ENCODE assay signal across 1 cellular context in genomic region chr10:70729763-70730357, GRCh38.
TF ChIP-seq lines count a peak whose summit lies in the region.

No MANE protein-coding gene starts in this region.

TF ChIP-seq in GM23338, 12 proteins besides CTCF, POLR2A, EP300 and RAD21 (continued from another document):
- TF ChIP-seq, protein P1, sequence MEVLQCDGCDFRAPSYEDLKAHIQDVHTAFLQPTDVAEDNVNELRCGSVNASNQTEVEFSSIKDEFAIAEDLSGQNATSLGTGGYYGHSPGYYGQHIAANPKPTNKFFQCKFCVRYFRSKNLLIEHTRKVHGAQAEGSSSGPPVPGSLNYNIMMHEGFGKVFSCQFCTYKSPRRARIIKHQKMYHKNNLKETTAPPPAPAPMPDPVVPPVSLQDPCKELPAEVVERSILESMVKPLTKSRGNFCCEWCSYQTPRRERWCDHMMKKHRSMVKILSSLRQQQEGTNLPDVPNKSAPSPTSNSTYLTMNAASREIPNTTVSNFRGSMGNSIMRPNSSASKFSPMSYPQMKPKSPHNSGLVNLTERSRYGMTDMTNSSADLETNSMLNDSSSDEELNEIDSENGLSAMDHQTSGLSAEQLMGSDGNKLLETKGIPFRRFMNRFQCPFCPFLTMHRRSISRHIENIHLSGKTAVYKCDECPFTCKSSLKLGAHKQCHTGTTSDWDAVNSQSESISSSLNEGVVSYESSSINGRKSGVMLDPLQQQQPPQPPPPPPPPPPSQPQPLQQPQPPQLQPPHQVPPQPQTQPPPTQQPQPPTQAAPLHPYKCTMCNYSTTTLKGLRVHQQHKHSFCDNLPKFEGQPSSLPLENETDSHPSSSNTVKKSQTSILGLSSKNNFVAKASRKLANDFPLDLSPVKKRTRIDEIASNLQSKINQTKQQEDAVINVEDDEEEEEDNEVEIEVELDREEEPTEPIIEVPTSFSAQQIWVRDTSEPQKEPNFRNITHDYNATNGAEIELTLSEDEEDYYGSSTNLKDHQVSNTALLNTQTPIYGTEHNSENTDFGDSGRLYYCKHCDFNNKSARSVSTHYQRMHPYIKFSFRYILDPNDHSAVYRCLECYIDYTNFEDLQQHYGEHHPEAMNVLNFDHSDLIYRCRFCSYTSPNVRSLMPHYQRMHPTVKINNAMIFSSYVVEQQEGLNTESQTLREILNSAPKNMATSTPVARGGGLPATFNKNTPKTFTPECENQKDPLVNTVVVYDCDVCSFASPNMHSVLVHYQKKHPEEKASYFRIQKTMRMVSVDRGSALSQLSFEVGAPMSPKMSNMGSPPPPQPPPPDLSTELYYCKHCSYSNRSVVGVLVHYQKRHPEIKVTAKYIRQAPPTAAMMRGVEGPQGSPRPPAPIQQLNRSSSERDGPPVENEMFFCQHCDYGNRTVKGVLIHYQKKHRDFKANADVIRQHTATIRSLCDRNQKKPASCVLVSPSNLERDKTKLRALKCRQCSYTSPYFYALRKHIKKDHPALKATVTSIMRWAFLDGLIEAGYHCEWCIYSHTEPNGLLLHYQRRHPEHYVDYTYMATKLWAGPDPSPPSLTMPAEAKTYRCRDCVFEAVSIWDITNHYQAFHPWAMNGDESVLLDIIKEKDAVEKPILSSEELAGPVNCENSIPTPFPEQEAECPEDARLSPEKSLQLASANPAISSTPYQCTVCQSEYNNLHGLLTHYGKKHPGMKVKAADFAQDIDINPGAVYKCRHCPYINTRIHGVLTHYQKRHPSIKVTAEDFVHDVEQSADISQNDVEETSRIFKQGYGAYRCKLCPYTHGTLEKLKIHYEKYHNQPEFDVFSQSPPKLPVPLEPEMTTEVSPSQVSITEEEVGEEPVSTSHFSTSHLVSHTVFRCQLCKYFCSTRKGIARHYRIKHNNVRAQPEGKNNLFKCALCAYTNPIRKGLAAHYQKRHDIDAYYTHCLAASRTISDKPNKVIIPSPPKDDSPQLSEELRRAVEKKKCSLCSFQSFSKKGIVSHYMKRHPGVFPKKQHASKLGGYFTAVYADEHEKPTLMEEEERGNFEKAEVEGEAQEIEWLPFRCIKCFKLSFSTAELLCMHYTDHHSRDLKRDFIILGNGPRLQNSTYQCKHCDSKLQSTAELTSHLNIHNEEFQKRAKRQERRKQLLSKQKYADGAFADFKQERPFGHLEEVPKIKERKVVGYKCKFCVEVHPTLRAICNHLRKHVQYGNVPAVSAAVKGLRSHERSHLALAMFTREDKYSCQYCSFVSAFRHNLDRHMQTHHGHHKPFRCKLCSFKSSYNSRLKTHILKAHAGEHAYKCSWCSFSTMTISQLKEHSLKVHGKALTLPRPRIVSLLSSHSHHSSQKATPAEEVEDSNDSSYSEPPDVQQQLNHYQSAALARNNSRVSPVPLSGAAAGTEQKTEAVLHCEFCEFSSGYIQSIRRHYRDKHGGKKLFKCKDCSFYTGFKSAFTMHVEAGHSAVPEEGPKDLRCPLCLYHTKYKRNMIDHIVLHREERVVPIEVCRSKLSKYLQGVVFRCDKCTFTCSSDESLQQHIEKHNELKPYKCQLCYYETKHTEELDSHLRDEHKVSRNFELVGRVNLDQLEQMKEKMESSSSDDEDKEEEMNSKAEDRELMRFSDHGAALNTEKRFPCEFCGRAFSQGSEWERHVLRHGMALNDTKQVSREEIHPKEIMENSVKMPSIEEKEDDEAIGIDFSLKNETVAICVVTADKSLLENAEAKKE (CRISPR knock-in tag; IDR thresholded peaks at IDR 0.05): no peak
- TF ChIP-seq POLR2AphosphoS5 (IDR thresholded peaks at IDR 0.05; ENCODE audit: low read depth) (no peak), EZH2phosphoT487 (IDR thresholded peaks at IDR 0.05; ENCODE audit: unreplicated experiment) (no peak), REST (IDR thresholded peaks at IDR 0.05; ENCODE audit: unreplicated experiment) (no peak)
